In genomic region chr14:80567905-80568512, GRCh38 we compare ENCODE assay signal across 15 cellular contexts.
DNase-seq lines count a peak whose midpoint lies in the region; ATAC-seq, FAIRE-seq and TF ChIP-seq lines count a peak whose summit lies in the region.
"Had no signal": no experiment of that assay in that cellular context is flagged by ENCODE, and none has a peak within 500 bp of the region (broad histone marks: within the 10 kb centered on the region; RNA-seq: fewer than 3 reads in every experiment).

No MANE protein-coding gene starts in this region.

- no peak for DNase-seq in activated T-cell treated with anti-CD3 and anti-CD28 coated beads, Interleukin-2, amount 50 U/mL, for 72 hours
- DNase-seq in activated T-cell treated with anti-CD3 and anti-CD28 coated beads, Interleukin-2, amount 50 U/mL, for 48 hours = no peak
- peak; percentile 54 for DNase-seq in NCI-H1048 (lab: John Stamatoyannopoulos, UW)
- DNase-seq in epithelial cell of proximal tubule (ENCODE audit: low read depth) = peak; percentile 83
- DNase-seq in small intestine = peak; percentile 50
- no peak for DNase-seq in thyroid gland
- DNase-seq in activated CD8-positive, alpha-beta memory T cell treated with anti-CD3 and anti-CD28 coated beads, Interleukin-2, amount 50 U/mL, for 4 hours = no peak
- DNase-seq: activated B cell treated with CpG ODN at 0.5 μM for 24 hours, brain microvascular endothelial cell, DMS 273 treated with DMSO at 0.1 percent for 48 hours, endodermal cell, NCI-H1092 treated with DMSO at 0.1 percent for 48 hours had no signal

- no peak overlapping the region for H3K4me3 Mint-ChIP-seq in activated T-cell treated with anti-CD3 and anti-CD28 coated beads, Interleukin-2, amount 50 U/mL, for 72 hours
- H3K4me3 Mint-ChIP-seq: activated B cell treated with CpG ODN at 0.5 μM for 24 hours; activated T-helper 1 cell treated with anti-CD3 and anti-CD28 coated beads, Interleukin-12 subunit alpha, Interleukin-12 subunit beta, Interleukin-2, Interleukin-4 antibody, amounts not matched to agents 30 ng/mL and 10 ng/mL and 1 ng/mL, durations not matched to agents 14 hours and 24 hours and 36 hours; endodermal cell had no signal

- no peak for TF ChIP-seq POLR2A in thyroid gland (IDR thresholded peaks at IDR 0.05)

- H3K9me3 Mint-ChIP-seq in activated T-cell treated with anti-CD3 and anti-CD28 coated beads, Interleukin-2, amount 50 U/mL, for 72 hours = no peaks in the 10 kb centered on the region
- H3K9me3 Mint-ChIP-seq: activated B cell treated with CpG ODN at 0.5 μM for 24 hours; activated T-helper 1 cell treated with anti-CD3 and anti-CD28 coated beads, Interleukin-12 subunit alpha, Interleukin-12 subunit beta, Interleukin-2, Interleukin-4 antibody, amounts not matched to agents 30 ng/mL and 10 ng/mL and 1 ng/mL, durations not matched to agents 14 hours and 24 hours and 36 hours; endodermal cell had no signal

- no peak overlapping the region for H3K27ac ChIP-seq in small intestine (ENCODE audit: low read depth in 1 of 2, low read length in 1 of 2)
- no peak overlapping the region for H3K27ac ChIP-seq in thyroid gland
- H3K27ac ChIP-seq: brain microvascular endothelial cell had no signal

- H3K4me1 Mint-ChIP-seq in activated T-cell treated with anti-CD3 and anti-CD28 coated beads, Interleukin-2, amount 50 U/mL, for 72 hours (ENCODE audit: low read depth) = peaks cover 7% of the 10 kb centered on the region
- H3K4me1 Mint-ChIP-seq: activated B cell treated with CpG ODN at 0.5 μM for 24 hours, endodermal cell had no signal

- H3K4me3 ChIP-seq in epithelial cell of proximal tubule (ENCODE audit: low read depth, low read length) (no peak overlapping the region), small intestine (ENCODE audit: low read depth in 1 of 2, low read length in 2 of 2) (no peak overlapping the region), thyroid gland (replicated peaks in 1 of 3) (no peak overlapping the region)

- H3K27me3 Mint-ChIP-seq in activated T-cell treated with anti-CD3 and anti-CD28 coated beads, Interleukin-2, amount 50 U/mL, for 72 hours (ENCODE audit: low read depth) = no peaks in the 10 kb centered on the region
- H3K27me3 Mint-ChIP-seq: activated B cell treated with CpG ODN at 0.5 μM for 24 hours had no signal

- WGBS in small intestine, 3 donors = 57 to 82% (median 78%) methylated on average over 6 of the region's 6 CpGs
- 87 to 94% methylated on average over 6 of the region's 6 CpGs for WGBS in thyroid gland, 2 donors

- peak in 1 of 2 donors; percentile 38 for ATAC-seq in activated T-cell treated with anti-CD3 and anti-CD28 coated beads, Interleukin-2, amount 50 U/mL, for 72 hours (replicated peaks in 1 of 2)
- no peak for ATAC-seq in GM19023 (IDR thresholded peaks at IDR 0.05; ENCODE audit: unreplicated experiment)

- H3K36me3 ChIP-seq in small intestine (ENCODE audit: control insufficient read depth in 2 of 2, insufficient read depth in 2 of 2, low read length in 2 of 2) = no peaks in the 10 kb centered on the region
- no peaks in the 10 kb centered on the region for H3K36me3 ChIP-seq in thyroid gland
- H3K36me3 ChIP-seq: brain microvascular endothelial cell had no signal

- H3K36me3 Mint-ChIP-seq in activated T-cell treated with anti-CD3 and anti-CD28 coated beads, Interleukin-2, amount 50 U/mL, for 72 hours (ENCODE audit: insufficient read depth in 2 of 2) = no peaks in the 10 kb centered on the region

- no peak for TF ChIP-seq CTCF in epithelial cell of proximal tubule (conservative IDR thresholded peaks at IDR 0.05; ENCODE audit: low read depth, low read length)
- TF ChIP-seq CTCF in thyroid gland (IDR thresholded peaks at IDR 0.05) = no peak

- H3K27ac Mint-ChIP-seq in activated T-cell treated with anti-CD3 and anti-CD28 coated beads, Interleukin-2, amount 50 U/mL, for 72 hours = peak overlapping the region; percentile 14
- H3K27ac Mint-ChIP-seq: activated B cell treated with CpG ODN at 0.5 μM for 24 hours; activated T-helper 1 cell treated with anti-CD3 and anti-CD28 coated beads, Interleukin-12 subunit alpha, Interleukin-12 subunit beta, Interleukin-2, Interleukin-4 antibody, amounts not matched to agents 30 ng/mL and 10 ng/mL and 1 ng/mL, durations not matched to agents 14 hours and 24 hours and 36 hours; endodermal cell had no signal

- no peaks in the 10 kb centered on the region for H3K27me3 ChIP-seq in small intestine (ENCODE audit: control insufficient read depth in 2 of 2, insufficient read depth in 2 of 2, low read length in 2 of 2)
- no peaks in the 10 kb centered on the region for H3K27me3 ChIP-seq in thyroid gland
- H3K27me3 ChIP-seq: brain microvascular endothelial cell had no signal

- H3K4me1 ChIP-seq in small intestine (ENCODE audit: control insufficient read depth in 2 of 2, insufficient read depth in 1 of 2, low read depth in 1 of 2, low read length in 1 of 2) (no peaks in the 10 kb centered on the region), thyroid gland (no peaks in the 10 kb centered on the region)

- no peak for FAIRE-seq in small intestine (lab: Jason Lieb, UNC)
- FAIRE-seq: GM12891 had no signal

- H3K9me3 ChIP-seq in small intestine (ENCODE audit: control insufficient read depth, low read depth) (no peaks in the 10 kb centered on the region), thyroid gland (no peaks in the 10 kb centered on the region)

- intact Hi-C loops in thyroid gland (cut with DNase I) = no loop called here

Comparison
In these comparisons a context has a peak if more than half of its experiments do, and no peak if none do; other contexts are left out.
1. DNase-seq: peak in NCI-H1048 (single experiment), epithelial cell of proximal tubule (single experiment) and small intestine (single experiment); none in activated T-cell treated with anti-CD3 and anti-CD28 coated beads, Interleukin-2, amount 50 U/mL, for 72 hours (0 of 2), activated T-cell treated with anti-CD3 and anti-CD28 coated beads, Interleukin-2, amount 50 U/mL, for 48 hours (0 of 2), thyroid gland (0 of 2) and activated CD8-positive, alpha-beta memory T cell treated with anti-CD3 and anti-CD28 coated beads, Interleukin-2, amount 50 U/mL, for 4 hours (single experiment).